8 cellular contexts compared by ENCODE assay signal in genomic region chr6:118933855-118934460, GRCh38. TPM values are rescaled to one million over a fixed set of nuclear protein-coding genes. Genes with fewer than 3 reads are reported as not detected.
DNase-seq lines count a peak whose midpoint lies in the region; ATAC-seq, FAIRE-seq and TF ChIP-seq lines count a peak whose summit lies in the region.

No MANE protein-coding gene starts in this region.

- H3K27me3 Mint-ChIP-seq in activated T-cell treated with anti-CD3 and anti-CD28 coated beads, Interleukin-2, amount 50 U/mL, for 4 hours (ENCODE audit: low read depth): no peaks in the 10 kb centered on the region
- H3K27me3 Mint-ChIP-seq in neural progenitor cell (ENCODE audit: insufficient read depth, low read depth): peaks cover 4% of the 10 kb centered on the region

- H3K4me2 ChIP-seq in neural progenitor cell: peak overlapping the region; percentile 83

- ATAC-seq in activated T-cell treated with anti-CD3 and anti-CD28 coated beads, Interleukin-2, amount 50 U/mL, for 4 hours: no peak
- ATAC-seq in HG03520 (IDR thresholded peaks at IDR 0.05; ENCODE audit: unreplicated experiment) (peak; percentile 0), sciatic nerve (no peak)

- FAIRE-seq in H54 (lab: Jason Lieb, UNC): no peak

- peaks cover 5% of the 10 kb centered on the region for H3K9me3 Mint-ChIP-seq in activated T-cell treated with anti-CD3 and anti-CD28 coated beads, Interleukin-2, amount 50 U/mL, for 4 hours
- H3K9me3 Mint-ChIP-seq in neural progenitor cell: peaks cover 19% of the 10 kb centered on the region

- peaks cover 25% of the 10 kb centered on the region for H3K4me1 Mint-ChIP-seq in activated T-cell treated with anti-CD3 and anti-CD28 coated beads, Interleukin-2, amount 50 U/mL, for 4 hours (ENCODE audit: low read depth)
- H3K4me1 Mint-ChIP-seq in neural progenitor cell: peaks cover 18% of the 10 kb centered on the region

- H3K4me3 Mint-ChIP-seq in activated T-cell treated with anti-CD3 and anti-CD28 coated beads, Interleukin-2, amount 50 U/mL, for 4 hours: peak overlapping the region; percentile 89
- H3K4me3 Mint-ChIP-seq in neural progenitor cell: peak overlapping the region; percentile 91

- H3K36me3 ChIP-seq in neural progenitor cell: no peaks in the 10 kb centered on the region

- H3K27me3 ChIP-seq in neural progenitor cell: no peaks in the 10 kb centered on the region

- H3F3A ChIP-seq in neural progenitor cell (ENCODE audit: low read depth): peaks cover 11% of the 10 kb centered on the region

- intact Hi-C loops in sciatic nerve (cut with DNase I): no loop called here

- peak overlapping the region; percentile 89 for H3K27ac Mint-ChIP-seq in neural progenitor cell

- no peaks in the 10 kb centered on the region for H3K9me3 ChIP-seq in neural progenitor cell (ENCODE audit: low read depth)

- peaks cover 40% of the 10 kb centered on the region for H3K79me2 ChIP-seq in neural progenitor cell (ENCODE audit: low read depth)

- no peak for DNase-seq in activated T-cell treated with anti-CD3 and anti-CD28 coated beads, Interleukin-2, amount 50 U/mL, for 4 hours
- DNase-seq in activated T-cell treated with anti-CD3 and anti-CD28 coated beads, Interleukin-2, amount 50 U/mL, for 1 hour: no peak
- DNase-seq in neural progenitor cell (ENCODE audit: low spot score): no peak
- no peak for DNase-seq in T1000 (lab: John Stamatoyannopoulos, UW)
- DNase-seq in sciatic nerve (ENCODE audit: low spot score): no peak
- DNase-seq in H54 (ENCODE audit: insufficient read length, low spot score): no peak

- H3K4me3 ChIP-seq in neural progenitor cell: peak overlapping the region; percentile 86

- H4K20me1 ChIP-seq in neural progenitor cell (ENCODE audit: low read depth): peaks cover 3% of the 10 kb centered on the region

- no peak overlapping the region for H3K9ac ChIP-seq in neural progenitor cell

- H3K36me3 Mint-ChIP-seq in activated T-cell treated with anti-CD3 and anti-CD28 coated beads, Interleukin-2, amount 50 U/mL, for 4 hours (ENCODE audit: insufficient read depth): peaks cover 23% of the 10 kb centered on the region
- peaks cover 25% of the 10 kb centered on the region for H3K36me3 Mint-ChIP-seq in neural progenitor cell

- TF ChIP-seq CTCF in neural progenitor cell (IDR thresholded peaks at IDR 0.05): no peak

- no peak for TF ChIP-seq POLR2A in H54 (IDR thresholded peaks at IDR 0.05; ENCODE audit: low read depth, low read length)

- peaks cover 7% of the 10 kb centered on the region for H3K4me1 ChIP-seq in neural progenitor cell

- peak overlapping the region; percentile 10 for H3K27ac ChIP-seq in cingulate gyrus (ENCODE audit: low read depth, low read length)
- H3K27ac ChIP-seq in neural progenitor cell: no peak overlapping the region

- no peak overlapping the region for H2AFZ ChIP-seq in neural progenitor cell (replicated peaks)

RNA-seq across cellular contexts. Expression of gene MCM9, which starts 1.0 kb away (rescaled TPM):
- 10 to 100 TPM; 17.2 to 24.1 (median 17.8) TPM for total RNA-seq in activated T-cell treated with anti-CD3 and anti-CD28 coated beads, Interleukin-2, amount 50 U/mL, for 4 hours
- 17.3 and 29.0 TPM in 2 replicates for total RNA-seq in neural progenitor cell (ENCODE audit: low replicate concordance)
- 20.9 TPM for total RNA-seq in sciatic nerve

RNA-seq across cellular contexts. Expression of gene ASF1A, which starts 40.0 kb away (rescaled TPM):
- total RNA-seq in activated T-cell treated with anti-CD3 and anti-CD28 coated beads, Interleukin-2, amount 50 U/mL, for 4 hours: 10 to 100 TPM; 37.8 to 48.9 (median 40.2) TPM
- 33.4 and 54.8 TPM in 2 replicates for total RNA-seq in neural progenitor cell (ENCODE audit: low replicate concordance)
- total RNA-seq in sciatic nerve: 15.9 TPM
